ENCODE assay signal across 1 cellular context in the genomic region with DNA sequence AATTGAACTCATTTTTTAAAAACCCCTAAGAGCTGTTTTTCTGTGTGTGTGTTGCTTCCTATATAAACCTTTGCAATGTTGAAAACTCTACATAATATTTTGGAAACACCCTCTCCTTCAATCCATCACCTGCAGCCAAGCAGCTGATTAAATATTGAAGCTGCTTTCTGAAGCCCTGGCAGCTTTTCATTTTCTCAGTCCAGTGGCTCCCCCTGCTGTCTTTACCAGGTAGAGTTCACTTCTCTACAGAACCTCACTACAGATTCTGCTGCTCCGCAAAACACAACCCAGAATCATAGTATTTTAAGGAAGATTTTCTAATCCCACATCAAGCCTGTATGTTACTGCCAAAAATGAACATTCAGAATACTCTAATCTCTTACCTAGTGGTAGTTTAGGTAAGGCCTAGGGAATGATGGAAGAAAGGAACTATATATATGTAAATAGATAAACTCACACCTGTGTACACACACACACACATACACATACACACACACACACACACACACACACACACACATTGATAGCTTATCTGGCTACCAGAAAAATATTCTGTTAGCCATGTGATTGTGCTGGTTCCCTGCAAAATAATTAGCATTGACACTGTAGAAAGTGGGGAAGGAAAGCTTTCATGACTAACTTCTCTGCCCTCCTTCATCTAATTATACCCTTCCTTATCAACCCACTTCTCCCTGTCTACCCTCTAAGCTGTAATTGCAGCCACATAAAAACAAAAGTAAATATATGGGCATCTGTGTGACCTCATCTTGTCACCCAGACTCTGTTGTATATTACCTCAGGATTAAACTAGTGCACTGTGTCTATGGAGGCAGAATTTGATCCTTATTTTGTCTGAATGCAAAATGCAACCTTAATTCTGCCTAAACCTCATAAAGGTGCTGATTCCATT.
TF ChIP-seq lines count a peak whose summit lies in the region.

No MANE protein-coding gene starts in this region.

TF ChIP-seq in HEK293, 187 proteins besides CTCF, POLR2A, EP300 and RAD21 (continued from another document):
- TF ChIP-seq PRDM2 (tag by site-specific recombination; IDR thresholded peaks at IDR 0.05; ENCODE audit: borderline replicate concordance) (no peak), ZNF792 (tag by site-specific recombination; IDR thresholded peaks at IDR 0.05) (no peak), ZNF654 (tag by site-specific recombination; IDR thresholded peaks at IDR 0.05; ENCODE audit: low read depth) (peak; percentile 85), ZNF843 (tag by site-specific recombination; IDR thresholded peaks at IDR 0.05) (peak; percentile 70), KLF1 (tag by site-specific recombination; IDR thresholded peaks at IDR 0.05) (no peak), ZNF350 (tag by site-specific recombination; IDR thresholded peaks at IDR 0.05) (no peak), GLIS1 (tag by site-specific recombination; IDR thresholded peaks at IDR 0.05) (peak; percentile 18; the same call in 1 of the 2 replicates), ZBTB21 (tag by site-specific recombination; IDR thresholded peaks at IDR 0.05) (peak; percentile 33; the same call in 1 of the 2 replicates), ZEB2 (tag by site-specific recombination; IDR thresholded peaks at IDR 0.05) (no peak), TCF7L2 (IDR thresholded peaks at IDR 0.05; ENCODE audit: borderline replicate concordance, low read depth, low read length) (no peak), ZNF394 (tag by site-specific recombination; IDR thresholded peaks at IDR 0.05; ENCODE audit: borderline replicate concordance) (no peak), ZFP3 (tag by site-specific recombination; IDR thresholded peaks at IDR 0.05; ENCODE audit: low read depth) (no peak), ZNF600 (tag by site-specific recombination; IDR thresholded peaks at IDR 0.05) (0 out of 2 replicates have a peak, but pooled peaks have one; percentile 12), ZBTB17 (tag by site-specific recombination; IDR thresholded peaks at IDR 0.05) (no peak), ZNF398 (tag by site-specific recombination; IDR thresholded peaks at IDR 0.05) (peak; percentile 59), ZNF530 (tag by site-specific recombination; IDR thresholded peaks at IDR 0.05; ENCODE audit: low read depth) (no peak), SP7 (tag by site-specific recombination; IDR thresholded peaks at IDR 0.05) (peak; percentile 99)
- TF ChIP-seq, protein P1, sequence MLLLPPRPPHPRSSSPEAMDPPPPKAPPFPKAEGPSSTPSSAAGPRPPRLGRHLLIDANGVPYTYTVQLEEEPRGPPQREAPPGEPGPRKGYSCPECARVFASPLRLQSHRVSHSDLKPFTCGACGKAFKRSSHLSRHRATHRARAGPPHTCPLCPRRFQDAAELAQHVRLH (tag by site-specific recombination; IDR thresholded peaks at IDR 0.05) = 0 out of 2 replicates have a peak, but pooled peaks have one; percentile 23
